Comparison of ENCODE assay signal across 8 cellular contexts in genomic region chr2:25362564-25363145, GRCh38. TPM values are rescaled to one million over a fixed set of nuclear protein-coding genes. Genes with fewer than 3 reads are reported as not detected.
DNase-seq lines count a peak whose midpoint lies in the region; ATAC-seq and TF ChIP-seq lines count a peak whose summit lies in the region.

No MANE protein-coding gene starts in this region.

- DNase-seq in AML-193 (lab: John Stamatoyannopoulos, UW), result peak; percentile 75 to 82
- peak; percentile 89 for DNase-seq in GM19240 (ENCODE audit: insufficient read length, low spot score)
- peak; percentile 37 for DNase-seq in T-helper 22 cell (ENCODE audit: low read depth)
- peak in 2 of 61 donors; percentile 21 to 28 for DNase-seq in caudate nucleus (lab: John Stamatoyannopoulos, UW)
- peak; percentile 60 for DNase-seq in stomach
- DNase-seq in NCI-H1694 treated with DMSO at 0.1 percent for 48 hours (lab: John Stamatoyannopoulos, UW), result no peak

- peaks cover 14% of the 10 kb centered on the region for H3K4me1 ChIP-seq in mononuclear cell (ENCODE audit: insufficient read depth, low read length)
- peaks cover 3 to 14% (median 10%) of the 10 kb centered on the region in 4 donors for H3K4me1 ChIP-seq in stomach

- no peak for TF ChIP-seq EP300 in stomach (IDR thresholded peaks at IDR 0.05)

- WGBS in stomach, 5 donors, result 22 to 42% (median 35%) methylated on average over 19 of the region's 19 CpGs

- intact Hi-C loops in stomach (cut with DNase I; ENCODE audit: low total_unique reads), result no loop called here

- ATAC-seq in HG03378 (IDR thresholded peaks at IDR 0.05; ENCODE audit: unreplicated experiment), result peak; percentile 72

- no peaks in the 10 kb centered on the region for H3K36me3 ChIP-seq in stomach

- H3K27me3 ChIP-seq in mononuclear cell (ENCODE audit: insufficient read depth, low read length) (no peaks in the 10 kb centered on the region), stomach (no peaks in the 10 kb centered on the region)

- TF ChIP-seq CTCF in stomach (IDR thresholded peaks at IDR 0.05), result no peak

- H3K4me3 ChIP-seq in mononuclear cell (ENCODE audit: low read length) (peak overlapping the region; percentile 42), stomach (peak overlapping the region; percentile 34 to 46 (median 40))

- peak overlapping the region; percentile 36 for H3K27ac ChIP-seq in caudate nucleus (ENCODE audit: low read depth, low read length)
- peak overlapping the region; percentile 34 to 77 (median 71) for H3K27ac ChIP-seq in stomach

- H3K9me3 ChIP-seq in mononuclear cell (ENCODE audit: low read depth, low read length) (no peaks in the 10 kb centered on the region), stomach (no peaks in the 10 kb centered on the region)

- no peak for TF ChIP-seq POLR2A in stomach (IDR thresholded peaks at IDR 0.05)

RNA-seq across cellular contexts. Expression of gene DNMT3A, which starts 20.9 kb away (rescaled TPM):
- total RNA-seq in mononuclear cell (18.5 TPM), stomach (10 to 100 TPM in 4 of 5 donors, 1 to 10 TPM in 1; 6.4 to 47.4 (median 21.9) TPM)
- polyA plus RNA-seq in stomach, result 10 to 100 TPM in 1 of 3 donors, 1 to 10 TPM in 2; 3.4 to 10.1 (median 5.1) TPM
